Comparison of ENCODE assay signal across 8 cellular contexts in the genomic region with DNA sequence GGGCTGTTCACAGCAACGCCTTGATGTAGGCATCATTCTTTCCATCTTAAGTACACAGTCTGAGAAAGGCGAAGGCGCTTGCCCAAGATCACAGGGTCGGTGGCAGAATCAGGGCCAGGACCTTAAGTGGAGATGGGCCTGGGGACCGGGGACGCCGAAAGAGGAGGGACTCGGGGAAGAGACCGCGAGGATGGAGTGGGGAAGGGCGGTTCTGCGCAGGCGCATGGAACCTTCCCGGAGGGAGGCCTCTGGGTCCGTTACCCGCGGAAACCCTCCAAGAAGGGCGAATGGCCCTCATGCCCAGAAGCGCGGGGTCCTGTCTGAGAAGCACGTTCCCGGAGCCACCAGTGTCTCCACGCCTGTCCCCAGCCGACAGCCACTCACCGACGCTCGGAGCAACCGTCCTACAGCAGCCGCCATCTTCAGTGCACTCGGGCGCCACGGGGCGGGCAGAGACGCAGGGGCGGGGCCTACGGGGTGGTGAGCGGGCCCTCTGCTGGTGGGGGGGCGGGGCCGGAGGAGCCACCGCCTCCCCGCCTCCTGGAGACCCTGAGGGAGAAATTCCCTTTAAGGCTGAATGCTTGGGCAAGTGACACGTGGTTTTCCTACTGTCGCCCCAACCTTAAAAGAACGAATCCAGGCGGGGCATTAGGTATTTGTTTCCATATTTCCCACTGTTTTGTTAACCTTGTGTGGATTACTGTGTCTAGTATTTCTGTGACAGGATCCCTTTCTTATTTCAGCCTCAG. TPM values are rescaled to one million over a fixed set of nuclear protein-coding genes. Genes with fewer than 3 reads are reported as not detected.
DNase-seq lines count a peak whose midpoint lies in the region; ATAC-seq and TF ChIP-seq lines count a peak whose summit lies in the region.

TSS of gene PRDX3 (minus strand) at position 442 of the 749 bp plus-strand sequence. CDS start at position 420, 22 bp downstream.

- TF ChIP-seq CTCF in right lobe of liver (IDR thresholded peaks at IDR 0.05), result peak; percentile 6 to 37 (median 22)

- peak within 1 kb of the TSS; percentile 89 to 93 (median 92) for H3K27ac ChIP-seq in right lobe of liver

- no peaks in the 10 kb centered on the region for H3K9me3 ChIP-seq in right lobe of liver

- WGBS in right lobe of liver (ENCODE audit: insufficient coverage, low coverage, low lambda C conversion rate, missing lambda C conversion rate), result 0% methylated on average over 17 of the region's 45 CpGs

- ATAC-seq in GM19351 (IDR thresholded peaks at IDR 0.05; ENCODE audit: unreplicated experiment) (peak; percentile 93), HG03521 (IDR thresholded peaks at IDR 0.05; ENCODE audit: unreplicated experiment) (peak; percentile 96), right lobe of liver (peak; percentile 99 to 100 (median 99))

- no peaks in the 10 kb centered on the region for H3K27me3 ChIP-seq in right lobe of liver

- H3K4me3 ChIP-seq in right lobe of liver, result peak within 1 kb of the TSS; percentile 84 to 94 (median 94)

- H3K36me3 ChIP-seq in right lobe of liver, result peaks cover 0 to 13% (median 6%) of the 10 kb centered on the region in 4 donors

- intact Hi-C loops in right lobe of liver (cut with DNase I), result no loop called here

- TF ChIP-seq POLR2A in right lobe of liver (IDR thresholded peaks at IDR 0.05), result peak; percentile 63

- DNase-seq in C1 segment of cervical spinal cord (lab: John Stamatoyannopoulos, UW) (peak; percentile 63 to 99 (median 94)), NCI-H748 (lab: John Stamatoyannopoulos, UW; ENCODE audit: unreplicated experiment) (peak; percentile 89), dermis blood vessel endothelial cell (peak; percentile 94), right lobe of liver (peak; percentile 93 to 95 (median 95))
- peak; percentile 86 to 89 for DNase-seq in activated CD4-positive, alpha-beta T cell treated with anti-CD3 and anti-CD28 coated beads, Interleukin-2, amount 50 U/mL, for 24 hours (ENCODE audit: low read depth in 1 of 2, low spot score in 1 of 2)
- DNase-seq in stimulated activated CD4-positive, alpha-beta T cell treated with anti-CD3 and anti-CD28 coated beads, Interleukin-4, amount 100 ng/mL, for 48 hours (ENCODE audit: low read depth in 2 of 2), result peak; percentile 94 to 97

- H3K4me1 ChIP-seq in right lobe of liver, result peaks cover 0 to 10% (median 3%) of the 10 kb centered on the region in 4 donors

RNA-seq across cellular contexts. Expression of gene PRDX3, which starts in this region (rescaled TPM):
- total RNA-seq in dermis blood vessel endothelial cell (158 and 231 TPM in 2 replicates), right lobe of liver (100 to 1,000 TPM; 171 to 235 (median 194) TPM)

Comparison
In these comparisons a context has a peak if more than half of its experiments do, and no peak if none do; other contexts are left out.
1. Peak in every context shown above with its lines: DNase-seq, ATAC-seq, H3K4me3 ChIP-seq and H3K27ac ChIP-seq.